Comparison of ENCODE assay signal across 27 cellular contexts in genomic region chr1:33266766-33267165, GRCh38. TPM values are rescaled to one million over a fixed set of nuclear protein-coding genes. Genes with fewer than 3 reads are reported as not detected.
"Had no signal": no experiment of that assay in that cellular context is flagged by ENCODE, and none has a peak within 500 bp of the region (broad histone marks: within the 10 kb centered on the region; RNA-seq: fewer than 3 reads in every experiment).

No MANE protein-coding gene starts in this region.

- H3K9ac ChIP-seq: KMS-11 had no signal

- H3K27ac Mint-ChIP-seq: IgD-negative memory B cell had no signal

- DNase-seq: MG63, NCI-H1092, NCI-H1105 treated with DMSO at 0.1 percent for 48 hours, NCI-H1417 treated with DMSO at 0.1 percent for 48 hours, NCI-H146, NCI-H1694 treated with DMSO at 0.1 percent for 48 hours, NCI-H1930, NCI-H2081 treated with DMSO at 0.1 percent for 48 hours, NCI-H2171, NCI-H226, NCI-H446, NCI-H510A, NCI-H524 treated with DMSO at 0.1 percent for 48 hours, NCI-H69, NCI-H774, Right ventricle myocardium superior, SIG-M5, SW 1271 had no signal

- H3K9me3 Mint-ChIP-seq: IgD-negative memory B cell had no signal

- H3K27me3 Mint-ChIP-seq: IgD-negative memory B cell had no signal

- H3K9me3 ChIP-seq: MG63, SJSA1 had no signal

- H3K4me3 Mint-ChIP-seq: IgD-negative memory B cell had no signal

- H3K36me3 ChIP-seq: MG63 had no signal

- H3K4me3 ChIP-seq: K562, MG63, SJSA1, SK-N-MC had no signal

- H3K4me2 ChIP-seq: KMS-11 had no signal

- H3K27me3 ChIP-seq: MG63, SJSA1 had no signal

- H3K27ac ChIP-seq: KMS-11, SJSA1, SK-N-MC had no signal

RNA-seq across cellular contexts. Expression of gene A3GALT2, which starts 54.1 kb away (rescaled TPM):
- total RNA-seq: HT1080, K562, LHCN-M2, OCI-LY7, PC-3, Right ventricle myocardium superior, SJSA1 had no signal
